8 cellular contexts compared by ENCODE assay signal in genomic region chr7:108454674-108455523, GRCh38. TPM values are rescaled to one million over a fixed set of nuclear protein-coding genes. Genes with fewer than 3 reads are reported as not detected.
DNase-seq lines count a peak whose midpoint lies in the region; ATAC-seq and TF ChIP-seq lines count a peak whose summit lies in the region.

No MANE protein-coding gene starts in this region.

- H3K4me2 ChIP-seq in fibroblast of lung (ENCODE audit: extremely low read depth, insufficient read depth, low read length), result peak overlapping the region; percentile 92

- H3K27me3 Mint-ChIP-seq in activated CD4-positive, alpha-beta memory T cell treated with anti-CD3 and anti-CD28 coated beads, Interleukin-2, amount 10 ng/mL, durations not matched to agents 7 days and 5 days, result peaks cover 69% of the 10 kb centered on the region
- peaks cover 51 to 55% (median 51%) of the 10 kb centered on the region in 3 donors for H3K27me3 Mint-ChIP-seq in naive B cell

- H3K4me3 ChIP-seq in fibroblast of lung (replicated peaks in 1 of 4; ENCODE audit: control extremely low read depth in 1 of 4, insufficient read depth in 1 of 4, low read depth in 3 of 4, low read length in 4 of 4), result peak overlapping the region; percentile 50 to 68 (median 56)

- H3K36me3 Mint-ChIP-seq in activated CD4-positive, alpha-beta memory T cell treated with anti-CD3 and anti-CD28 coated beads, Interleukin-2, amount 10 ng/mL, durations not matched to agents 7 days and 5 days (ENCODE audit: low read depth), result no peaks in the 10 kb centered on the region
- H3K36me3 Mint-ChIP-seq in naive B cell, result no peaks in the 10 kb centered on the region

- TF ChIP-seq CTCF in fibroblast of lung (conservative IDR thresholded peaks at IDR 0.05 in 1 of 2, IDR thresholded peaks at IDR 0.05 in 1 of 2; ENCODE audit: low read depth in 1 of 2, low read length in 2 of 2), result peak in 1 of 2 donors; percentile 18

- H3K9me3 Mint-ChIP-seq in activated CD4-positive, alpha-beta memory T cell treated with anti-CD3 and anti-CD28 coated beads, Interleukin-2, amount 10 ng/mL, durations not matched to agents 7 days and 5 days, result no peaks in the 10 kb centered on the region
- H3K9me3 Mint-ChIP-seq in naive B cell, result no peaks in the 10 kb centered on the region

- no peaks in the 10 kb centered on the region for H3K4me1 ChIP-seq in fibroblast of lung (ENCODE audit: control insufficient read depth, extremely low read depth, insufficient read depth, low read length)

- ATAC-seq in naive B cell (ENCODE audit: low read depth in 2 of 2) (peak; percentile 44 to 53), GM21825 (IDR thresholded peaks at IDR 0.05; ENCODE audit: unreplicated experiment) (no peak), GM18520 (IDR thresholded peaks at IDR 0.05; ENCODE audit: unreplicated experiment) (no peak)

- H2AFZ ChIP-seq in fibroblast of lung (ENCODE audit: low read length), result peak overlapping the region; percentile 47

- H3K4me3 Mint-ChIP-seq in activated CD4-positive, alpha-beta memory T cell treated with anti-CD3 and anti-CD28 coated beads, Interleukin-2, amount 10 ng/mL, durations not matched to agents 7 days and 5 days, result peak overlapping the region; percentile 25
- H3K4me3 Mint-ChIP-seq in naive B cell, result peak overlapping the region; percentile 80 to 95 (median 90)

- CTCF ChIA-PET in activated CD4-positive, alpha-beta memory T cell treated with anti-CD3 and anti-CD28 coated beads, Interleukin-2, amount 10 ng/mL, durations not matched to agents 7 days and 5 days (lab: Charles Lee), result interaction anchor here (3.3 kb wide), 1 partner anchor 42 kb away, joined by 27 read pairs; no protein-coding TSS in a partner anchor

- DNase-seq in Daoy (ENCODE audit: low read depth) (peak; percentile 56), LHCN-M2 (ENCODE audit: low read depth) (peak; percentile 49), fibroblast of lung (ENCODE audit: low read depth in 2 of 2) (peak; percentile 44 to 54), naive B cell (peak; percentile 33), AML-193 (lab: John Stamatoyannopoulos, UW) (no peak)
- no peak for DNase-seq in activated CD4-positive, alpha-beta memory T cell treated with anti-CD3 and anti-CD28 coated beads, Interleukin-2, amount 10 ng/mL, durations not matched to agents 7 days and 5 days

- H3K9ac ChIP-seq in fibroblast of lung (ENCODE audit: insufficient read depth, low read length), result no peak overlapping the region

- no peaks in the 10 kb centered on the region for H3K36me3 ChIP-seq in fibroblast of lung (ENCODE audit: control insufficient read depth, insufficient read depth, low read length)

- H3K27ac Mint-ChIP-seq in activated CD4-positive, alpha-beta memory T cell treated with anti-CD3 and anti-CD28 coated beads, Interleukin-2, amount 10 ng/mL, durations not matched to agents 7 days and 5 days, result no peak overlapping the region
- peak overlapping the region in 2 of 6 donors; percentile 43 to 62 for H3K27ac Mint-ChIP-seq in naive B cell

- no peaks in the 10 kb centered on the region for H3K9me3 ChIP-seq in fibroblast of lung (ENCODE audit: control insufficient read depth, insufficient read depth, low read depth, low read length)

- peaks cover 21% of the 10 kb centered on the region for H3K27me3 ChIP-seq in fibroblast of lung (ENCODE audit: control insufficient read depth, insufficient read depth, low read length)

- H3K79me2 ChIP-seq in fibroblast of lung (ENCODE audit: control insufficient read depth, insufficient read depth, low read length), result no peaks in the 10 kb centered on the region

- peaks cover 10% of the 10 kb centered on the region for H3K4me1 Mint-ChIP-seq in activated CD4-positive, alpha-beta memory T cell treated with anti-CD3 and anti-CD28 coated beads, Interleukin-2, amount 10 ng/mL, durations not matched to agents 7 days and 5 days
- H3K4me1 Mint-ChIP-seq in naive B cell, result peaks cover 10 to 19% (median 18%) of the 10 kb centered on the region in 3 donors

- no peaks in the 10 kb centered on the region for H4K20me1 ChIP-seq in fibroblast of lung (ENCODE audit: control insufficient read depth, extremely low read depth, insufficient read depth, low read length)

- H3K27ac ChIP-seq in fibroblast of lung (ENCODE audit: insufficient read depth, low read length), result no peak overlapping the region

- POLR2A ChIA-PET in activated CD4-positive, alpha-beta memory T cell treated with anti-CD3 and anti-CD28 coated beads, Interleukin-2, amount 10 ng/mL, durations not matched to agents 7 days and 5 days (lab: Charles Lee), result no interaction called here

RNA-seq across cellular contexts. Expression of gene NRCAM, which starts 1.3 kb away (rescaled TPM):
- 0.11 and 1.0 TPM in 2 replicates for total RNA-seq in Daoy (2014; rRNA removed; shearing (Covaris generic))
- 6.0 and 8.9 TPM in 2 replicates for total RNA-seq in LHCN-M2 (2014; rRNA removed)
- 1.9 TPM for polyA plus RNA-seq in LHCN-M2 (2012)
- total RNA-seq in activated CD4-positive, alpha-beta memory T cell treated with anti-CD3 and anti-CD28 coated beads, Interleukin-2, amount 10 ng/mL, durations not matched to agents 7 days and 5 days, result not detected
- 2.1 and 3.1 TPM in 2 replicates for total RNA-seq in fibroblast of lung
- polyA plus RNA-seq in fibroblast of lung, result 1.2 and 2.2 TPM in 2 replicates
- polyA plus RNA-seq in fibroblast of lung (2012), result 0.85 and 1.2 TPM in 2 replicates
- polyA minus RNA-seq in fibroblast of lung (ENCODE audit: low replicate concordance), result 1.1 and 3.1 TPM in 2 replicates
- 1 to 10 TPM in 1 of 6 donors, under 1 TPM in 4, not detected in 1; 0.29 to 1.2 (median 0.47) TPM for polyA plus RNA-seq in naive B cell (ENCODE audit: low read depth in 6 of 6)

Comparison
In these comparisons a context has a peak if more than half of its experiments do, and no peak if none do; other contexts are left out.
1. DNase-seq: peak in Daoy (single experiment), LHCN-M2 (single experiment), fibroblast of lung (2 of 2) and naive B cell (single experiment); none in activated CD4-positive, alpha-beta memory T cell treated with anti-CD3 and anti-CD28 coated beads, Interleukin-2, amount 10 ng/mL, durations not matched to agents 7 days and 5 days (single experiment) and AML-193 (0 of 2).
2. ATAC-seq: peak in naive B cell (2 of 2); none in GM21825 (single experiment) and GM18520 (single experiment).